In genomic region chr10:125631806-125632205, GRCh38 we compare ENCODE assay signal across 18 cellular contexts. TPM values are rescaled to one million over a fixed set of nuclear protein-coding genes. Genes with fewer than 3 reads are reported as not detected.
DNase-seq lines count a peak whose midpoint lies in the region; ATAC-seq, FAIRE-seq and TF ChIP-seq lines count a peak whose summit lies in the region.
"Had no signal": no experiment of that assay in that cellular context is flagged by ENCODE, and none has a peak within 500 bp of the region (broad histone marks: within the 10 kb centered on the region; RNA-seq: fewer than 3 reads in every experiment).

No MANE protein-coding gene starts in this region.

- DNase-seq in HepG2 (ENCODE audit: low spot score) = no peak
- DNase-seq in right lobe of liver = no peak
- no peak for DNase-seq in stimulated activated effector memory CD8-positive, alpha-beta T cell treated with anti-CD3 and anti-CD28 coated beads, Interleukin-12 subunit alpha, Interleukin-12 subunit beta, amount 100 ng/mL, for 72 hours (ENCODE audit: low spot score in 2 of 2)
- no peak for DNase-seq in left ventricle myocardium inferior
- no peak for DNase-seq in GM03348 (ENCODE audit: low spot score)
- no peak for DNase-seq in NCI-H226
- DNase-seq: DMS79, GOT3, H9, HFFc6, IMR-90 had no signal

- no peak overlapping the region for H3K9ac ChIP-seq in HepG2 (ENCODE audit: insufficient read depth, low read depth, low read length)
- H3K9ac ChIP-seq: KMS-11 had no signal

- H3K27ac ChIP-seq in HepG2 (ENCODE audit: extremely low read length, insufficient read depth, low read length) (no peak overlapping the region), right lobe of liver (no peak overlapping the region), HEK293 (ENCODE audit: extremely low read depth, low read depth, low read length) (no peak overlapping the region), VCaP (peak overlapping the region; percentile 5; the same call in 1 of the 2 replicates), left ventricle myocardium inferior (replicated peaks) (no peak overlapping the region)
- H3K27ac ChIP-seq: A549, KMS-11 had no signal

- POLR2A ChIA-PET in HepG2 (lab: Yijun Ruan, JAX) (no interaction called here), HEK293 (lab: Yijun Ruan, JAX) (interaction anchor here (2.0 kb wide), 1 partner anchor 88 kb away, joined by 7 read pairs; the partner anchor contains the start of gene EDRF1)

- H3K4me1 ChIP-seq in HepG2 (ENCODE audit: insufficient read depth, low read length) (no peaks in the 10 kb centered on the region), right lobe of liver (no peaks in the 10 kb centered on the region), HEK293 (ENCODE audit: control insufficient read depth, insufficient read depth, low read length) (peaks cover 13% of the 10 kb centered on the region), left ventricle myocardium inferior (no peaks in the 10 kb centered on the region)
- H3K4me1 ChIP-seq: A549 had no signal

- ATAC-seq in HepG2 (no peak; the same call in 2 of the 3 replicates), right lobe of liver (no peak)
- ATAC-seq in stimulated activated effector memory CD8-positive, alpha-beta T cell treated with anti-CD3 and anti-CD28 coated beads, Interleukin-12 subunit alpha, Interleukin-12 subunit beta, amount 100 ng/mL, for 72 hours = peak; percentile 24

- H3K36me3 ChIP-seq in HepG2 (replicated peaks in 1 of 2; ENCODE audit: control insufficient read depth in 1 of 2, insufficient read depth in 2 of 2, low read length in 2 of 2) = no peaks in the 10 kb centered on the region
- no peaks in the 10 kb centered on the region for H3K36me3 ChIP-seq in right lobe of liver
- no peaks in the 10 kb centered on the region for H3K36me3 ChIP-seq in HEK293 (ENCODE audit: control insufficient read depth in 2 of 2, insufficient read depth in 1 of 2, low read length in 2 of 2)
- no peaks in the 10 kb centered on the region for H3K36me3 ChIP-seq in left ventricle myocardium inferior

- no peak for TF ChIP-seq POLR2A in HepG2 (IDR thresholded peaks at IDR 0.05; ENCODE audit: insufficient read depth in 1 of 2, low read depth in 2 of 2, low read length in 2 of 2)
- no peak for TF ChIP-seq POLR2A in right lobe of liver (IDR thresholded peaks at IDR 0.05)

- WGBS in HepG2 (ENCODE audit: low lambda C conversion rate) = 2% methylated on average over 5 of the region's 5 CpGs
- 23% methylated on average over 4 of the region's 5 CpGs for WGBS in right lobe of liver (ENCODE audit: insufficient coverage, low coverage, low lambda C conversion rate, missing lambda C conversion rate)

- BruUV-seq in HepG2 (replicated peaks; lab: Mats Ljungman, UMichigan) = no TSS peak

- in situ Hi-C loops in HepG2 (cut with HindIII; ENCODE audit: extremely low pct_ligation_motif_present, low pct_unique_long_range_greater_than_20kb) = no loop called here

- no peaks in the 10 kb centered on the region for H3K36me3 Mint-ChIP-seq in stimulated activated effector memory CD8-positive, alpha-beta T cell treated with anti-CD3 and anti-CD28 coated beads, Interleukin-12 subunit alpha, Interleukin-12 subunit beta, amount 100 ng/mL, for 72 hours

- TF ChIP-seq CTCF in HepG2 (CRISPR knock-in tag; IDR thresholded peaks at IDR 0.05) (peak; percentile 23; the same call in 1 of the 2 replicates), right lobe of liver (IDR thresholded peaks at IDR 0.05) (no peak), HEK293 (tag by site-specific recombination; IDR thresholded peaks at IDR 0.05) (peak; percentile 85), VCaP (conservative IDR thresholded peaks at IDR 0.05) (0 out of 2 replicates have a peak, but pooled peaks have one; percentile 9), left ventricle myocardium inferior (IDR thresholded peaks at IDR 0.05; ENCODE audit: borderline replicate concordance) (no peak)

- CTCF ChIA-PET in HepG2 (lab: Yijun Ruan, JAX; ENCODE audit: low intra/inter-chr PET ratio, low total read pairs) (no interaction called here), HEK293 (lab: Yijun Ruan, JAX) (interaction anchor here (1.4 kb wide), 1 partner anchor 68 kb away, joined by 5 read pairs; no protein-coding TSS in a partner anchor)

- H3K4me1 Mint-ChIP-seq in stimulated activated effector memory CD8-positive, alpha-beta T cell treated with anti-CD3 and anti-CD28 coated beads, Interleukin-12 subunit alpha, Interleukin-12 subunit beta, amount 100 ng/mL, for 72 hours = no peaks in the 10 kb centered on the region

- intact Hi-C loops in HepG2 (cut with micrococcal nuclease; ENCODE audit: unreplicated experiment) = no loop called here
- intact Hi-C loops in right lobe of liver (cut with DNase I) = no loop called here
- intact Hi-C loops in left ventricle myocardium inferior (cut with micrococcal nuclease) = no loop called here

- TF ChIP-seq EP300 in HepG2 (IDR thresholded peaks at IDR 0.05; ENCODE audit: low read depth in 2 of 2, low read length in 2 of 2) (no peak), HepG2 (CRISPR knock-in tag; IDR thresholded peaks at IDR 0.05; ENCODE audit: borderline replicate concordance) (no peak)

- H3K4me3 Mint-ChIP-seq in stimulated activated effector memory CD8-positive, alpha-beta T cell treated with anti-CD3 and anti-CD28 coated beads, Interleukin-12 subunit alpha, Interleukin-12 subunit beta, amount 100 ng/mL, for 72 hours = no peak overlapping the region
- H3K4me3 Mint-ChIP-seq: H9, HFFc6 had no signal

- peaks cover 5 to 45% of the 10 kb centered on the region in 2 experiments; a peak in 4 of 5 replicates for H3K27me3 ChIP-seq in HepG2 (ENCODE audit: control insufficient read depth in 1 of 2, insufficient read depth in 2 of 2, low read length in 2 of 2)
- no peaks in the 10 kb centered on the region for H3K27me3 ChIP-seq in right lobe of liver
- H3K27me3 ChIP-seq in left ventricle myocardium inferior (ENCODE audit: low read depth) = peaks cover 37% of the 10 kb centered on the region

- TF ChIP-seq RAD21 in HepG2 (CRISPR knock-in tag; IDR thresholded peaks at IDR 0.05) = no peak

- no peak overlapping the region for H2AFZ ChIP-seq in HepG2 (ENCODE audit: low read length)

- no peaks in the 10 kb centered on the region for H3K9me3 Mint-ChIP-seq in stimulated activated effector memory CD8-positive, alpha-beta T cell treated with anti-CD3 and anti-CD28 coated beads, Interleukin-12 subunit alpha, Interleukin-12 subunit beta, amount 100 ng/mL, for 72 hours
- H3K9me3 Mint-ChIP-seq: H9, HFFc6 had no signal

- H3K4me2 ChIP-seq in HepG2 (ENCODE audit: low read depth, low read length) = no peak overlapping the region
- H3K4me2 ChIP-seq: A549, KMS-11 had no signal

- no peaks in the 10 kb centered on the region for H4K20me1 ChIP-seq in HepG2 (ENCODE audit: insufficient read depth, low read length)

- no peak overlapping the region for H3K4me3 ChIP-seq in HepG2 (replicated peaks in 1 of 3; ENCODE audit: insufficient read depth in 1 of 3, low read depth in 2 of 3, low read length in 3 of 3)
- H3K4me3 ChIP-seq in right lobe of liver = no peak overlapping the region
- H3K4me3 ChIP-seq in HEK293 (ENCODE audit: low read depth, low read length) = no peak overlapping the region
- H3K4me3 ChIP-seq in left ventricle myocardium inferior = no peak overlapping the region
- H3K4me3 ChIP-seq: A549 had no signal

- H3K9me3 ChIP-seq in HepG2 (ENCODE audit: low read length) (no peaks in the 10 kb centered on the region), right lobe of liver (no peaks in the 10 kb centered on the region), HEK293 (ENCODE audit: control insufficient read depth, insufficient read depth, low read depth, low read length) (no peaks in the 10 kb centered on the region), left ventricle myocardium inferior (replicated peaks) (no peaks in the 10 kb centered on the region)
- H3K9me3 ChIP-seq: A549 had no signal

- no peaks in the 10 kb centered on the region for H3K79me2 ChIP-seq in HepG2 (ENCODE audit: insufficient read depth, low read length)

- no peak for FAIRE-seq in HepG2 (lab: Jason Lieb, UNC)
- FAIRE-seq: A549, GM12892 had no signal

- H3K27ac Mint-ChIP-seq in stimulated activated effector memory CD8-positive, alpha-beta T cell treated with anti-CD3 and anti-CD28 coated beads, Interleukin-12 subunit alpha, Interleukin-12 subunit beta, amount 100 ng/mL, for 72 hours = no peak overlapping the region
- H3K27ac Mint-ChIP-seq: H9, HFFc6 had no signal

TF ChIP-seq in HepG2, 621 proteins besides CTCF, POLR2A, EP300 and RAD21 (continues in another document):
- TF ChIP-seq ZNF547 (CRISPR knock-in tag; IDR thresholded peaks at IDR 0.05) = no peak

TF ChIP-seq in HEK293, 187 proteins besides CTCF, POLR2A, EP300 and RAD21 (continues in another document):
- peak; percentile 64 for TF ChIP-seq ZNF654 (tag by site-specific recombination; IDR thresholded peaks at IDR 0.05; ENCODE audit: low read depth)

RNA-seq across cellular contexts. Expression of gene TEX36, which starts 51.2 kb away (rescaled TPM):
- total RNA-seq in HepG2 (2016; rRNA removed; fragmentation: Illumina TruSeq; extraction: Trizol) (not detected in 2 replicates), right lobe of liver (not detected), left ventricle myocardium inferior (not detected)
- total RNA-seq in HepG2 (2016; cell fraction: cytosol; rRNA removed; fragmentation: Illumina TruSeq; extraction: Trizol; ENCODE audit: low read depth) = not detected in 2 replicates
- total RNA-seq in HepG2 (2016; cell fraction: insoluble cytoplasmic fraction; rRNA removed; fragmentation: Illumina TruSeq; extraction: Trizol) = not detected in 2 replicates
- not detected in 2 replicates for total RNA-seq in HepG2 (2016; cell fraction: membrane; rRNA removed; fragmentation: Illumina TruSeq; extraction: Trizol)
- total RNA-seq in HepG2 (2016; cell fraction: nucleus; rRNA removed; fragmentation: Illumina TruSeq; extraction: Trizol) = not detected in 2 replicates
- not detected in 2 replicates for polyA plus RNA-seq in HepG2 (2011; rRNA removed)
- polyA plus RNA-seq in HepG2 (2011; cell fraction: cytosol; rRNA removed) = not detected in 2 replicates
- not detected in 2 replicates for polyA plus RNA-seq in HepG2 (2011; cell fraction: nucleus; rRNA removed)
- polyA plus RNA-seq in HepG2 (2012) = not detected in 2 replicates
- not detected in 2 replicates for polyA plus RNA-seq in HepG2 (2016; cell fraction: cytosol; fragmentation: Illumina TruSeq; extraction: Trizol; ENCODE audit: low read depth)
- not detected in 2 replicates for polyA plus RNA-seq in HepG2 (2016; cell fraction: insoluble cytoplasmic fraction; fragmentation: Illumina TruSeq; extraction: Trizol; ENCODE audit: low read depth)
- polyA plus RNA-seq in HepG2 (2016; cell fraction: membrane; fragmentation: Illumina TruSeq; extraction: Trizol; ENCODE audit: low read depth) = not detected in 2 replicates
- not detected in 2 replicates for polyA plus RNA-seq in HepG2 (2016; cell fraction: nucleus; fragmentation: Illumina TruSeq; extraction: Trizol; ENCODE audit: insufficient read depth, low read depth)
- 1.5 TPM in 1 of 2 replicates, not detected in the other for polyA minus RNA-seq in HepG2 (2011; rRNA and poly(A)+ RNA removed; ENCODE audit: low replicate concordance)
- polyA minus RNA-seq in HepG2 (2011; cell fraction: cytosol; rRNA and poly(A)+ RNA removed) = not detected in 2 replicates
- not detected in 2 replicates for polyA minus RNA-seq in HepG2 (2011; cell fraction: nucleus; rRNA and poly(A)+ RNA removed)
- total RNA-seq: G401, H9, HFFc6, IMR-90 had no signal
- polyA plus RNA-seq: A549, BJ, IMR-90 had no signal

Comparison
In these comparisons a context has a peak if more than half of its experiments do, and no peak if none do; other contexts are left out.
1. CTCF ChIP-seq: peak in HepG2 (single experiment), HEK293 (single experiment) and VCaP (single experiment); none in right lobe of liver (0 of 4) and left ventricle myocardium inferior (single experiment).
2. Of the 63 proteins assayed by ChIP-seq in both HepG2 and HEK293: peak only in HepG2: none; only in HEK293: none; in both: CTCF; in neither: 62.